ENCODE assay signal across 21 cellular contexts in genomic region chr14:103517172-103517566, GRCh38. TPM values are rescaled to one million over a fixed set of nuclear protein-coding genes. Genes with fewer than 3 reads are reported as not detected.
DNase-seq lines count a peak whose midpoint lies in the region; ATAC-seq and TF ChIP-seq lines count a peak whose summit lies in the region.
"Had no signal": no experiment of that assay in that cellular context is flagged by ENCODE, and none has a peak within 500 bp of the region (broad histone marks: within the 10 kb centered on the region; RNA-seq: fewer than 3 reads in every experiment).

No MANE protein-coding gene starts in this region.

- H3K4me3 ChIP-seq in esophagus muscularis mucosa (no peak overlapping the region), neuronal stem cell (ENCODE audit: low read length in 2 of 2) (no peak overlapping the region), aorta (ENCODE audit: low read length in 2 of 2) (no peak overlapping the region)
- H3K4me3 ChIP-seq: gastrocnemius medialis had no signal

- peak overlapping the region; percentile 98 for H2AK5ac ChIP-seq in neuronal stem cell (ENCODE audit: low read depth, low read length)

- no peak overlapping the region for H4K91ac ChIP-seq in neuronal stem cell (ENCODE audit: low read depth, low read length, poor library complexity)

- intact Hi-C loops in natural killer cell (cut with micrococcal nuclease) = no loop called here
- intact Hi-C loops in esophagus muscularis mucosa (cut with DNase I) = no loop called here
- intact Hi-C loops in aorta (cut with DNase I) = no loop called here

- peaks cover 0 to 8% (median 4%) of the 10 kb centered on the region in 4 donors for H3K27me3 ChIP-seq in esophagus muscularis mucosa
- no peaks in the 10 kb centered on the region for H3K27me3 ChIP-seq in neuronal stem cell (ENCODE audit: control insufficient read depth in 3 of 3, insufficient read depth in 3 of 3, low read depth in 1 of 3, low read length in 3 of 3)
- no peaks in the 10 kb centered on the region for H3K27me3 ChIP-seq in aorta (ENCODE audit: control insufficient read depth in 1 of 2, insufficient read depth in 2 of 2, low read length in 1 of 2)

- H2BK12ac ChIP-seq in neuronal stem cell (ENCODE audit: low read length) = peak overlapping the region; percentile 16

- peaks cover 0 to 2% of the 10 kb centered on the region in 2 donors for H3K27me3 Mint-ChIP-seq in natural killer cell treated with Interleukin-12 subunit alpha and Interleukin-12 subunit beta and Interleukin-15 and Interleukin-18, amount 100 ng/mL, for 72 hours
- peaks cover 0 to 6% of the 10 kb centered on the region in 2 donors for H3K27me3 Mint-ChIP-seq in natural killer cell (ENCODE audit: low read depth in 2 of 2)

- TF ChIP-seq CTCF in natural killer cell (IDR thresholded peaks at IDR 0.05) = no peak
- no peak for TF ChIP-seq CTCF in esophagus muscularis mucosa (IDR thresholded peaks at IDR 0.05)

- H3K4me1 ChIP-seq in esophagus muscularis mucosa (peaks cover 52 to 69% (median 67%) of the 10 kb centered on the region in 4 donors), neuronal stem cell (ENCODE audit: control insufficient read depth in 2 of 2, insufficient read depth in 1 of 2, low read depth in 1 of 2, low read length in 2 of 2) (peaks cover 18 to 43% of the 10 kb centered on the region in 2 donors), aorta (ENCODE audit: control insufficient read depth in 1 of 2, insufficient read depth in 2 of 2, low read length in 2 of 2) (no peaks in the 10 kb centered on the region)

- H3K27ac ChIP-seq in esophagus muscularis mucosa (replicated peaks in 1 of 4) = peak overlapping the region; percentile 96 to 98 (median 97)
- H3K27ac ChIP-seq in neuronal stem cell (replicated peaks; ENCODE audit: low read length) = no peak overlapping the region
- H3K27ac ChIP-seq in aorta (ENCODE audit: low read depth in 1 of 2, low read length in 2 of 2) = no peak overlapping the region
- H3K27ac ChIP-seq: brain microvascular endothelial cell, gastrocnemius medialis had no signal

- peaks cover 12% of the 10 kb centered on the region for H3K79me1 ChIP-seq in neuronal stem cell (ENCODE audit: low read depth, low read length)

- H3K4me1 Mint-ChIP-seq in natural killer cell treated with Interleukin-12 subunit alpha and Interleukin-12 subunit beta and Interleukin-15 and Interleukin-18, amount 100 ng/mL, for 72 hours (ENCODE audit: low read depth in 2 of 2) = peaks cover 0 to 6% of the 10 kb centered on the region in 2 donors
- peaks cover 0 to 14% of the 10 kb centered on the region in 2 donors for H3K4me1 Mint-ChIP-seq in natural killer cell

- H3K4me3 Mint-ChIP-seq in natural killer cell treated with Interleukin-12 subunit alpha and Interleukin-12 subunit beta and Interleukin-15 and Interleukin-18, amount 100 ng/mL, for 72 hours = no peak overlapping the region
- H3K4me3 Mint-ChIP-seq in natural killer cell = no peak overlapping the region
- H3K4me3 Mint-ChIP-seq: activated naive CD4-positive, alpha-beta T cell treated with anti-CD3 and anti-CD28 coated beads, Interleukin-2, amount 50 U/mL, for 24 hours; CD8-positive, alpha-beta T cell; stimulated activated naive B cell treated with anti-CD40 and anti-IgM and Interleukin-4, amounts not matched to agents 10 μg/mL and 1 μg/mL and 100 μg/mL, for 72 hours had no signal

- no peak for TF ChIP-seq POLR2A in esophagus muscularis mucosa (IDR thresholded peaks at IDR 0.05; ENCODE audit: low read depth)

- H3K9ac ChIP-seq in neuronal stem cell (ENCODE audit: low read depth, low read length, poor library complexity) = no peak overlapping the region

- H3K9me3 ChIP-seq in esophagus muscularis mucosa (no peaks in the 10 kb centered on the region), neuronal stem cell (replicated peaks in 1 of 2; ENCODE audit: control insufficient read depth in 2 of 2, insufficient read depth in 1 of 2, low read depth in 1 of 2, low read length in 2 of 2) (no peaks in the 10 kb centered on the region), aorta (ENCODE audit: control insufficient read depth, low read length) (no peaks in the 10 kb centered on the region)
- H3K9me3 ChIP-seq: gastrocnemius medialis had no signal

- H3K4me2 ChIP-seq in neuronal stem cell (ENCODE audit: insufficient read depth, low read length, poor library complexity, severe bottlenecking) = no peak overlapping the region

- peak overlapping the region; percentile 59 for H2BK15ac ChIP-seq in neuronal stem cell (ENCODE audit: low read length)

- no peak for TF ChIP-seq EP300 in esophagus muscularis mucosa (IDR thresholded peaks at IDR 0.05)

- H2AFZ ChIP-seq in neuronal stem cell (ENCODE audit: low read length) = no peak overlapping the region

- H2BK5ac ChIP-seq in neuronal stem cell (ENCODE audit: low read length) = no peak overlapping the region

- peak overlapping the region; percentile 44 for H3K14ac ChIP-seq in neuronal stem cell (ENCODE audit: low read length)

- no peak overlapping the region for H3K27ac Mint-ChIP-seq in natural killer cell treated with Interleukin-12 subunit alpha and Interleukin-12 subunit beta and Interleukin-15 and Interleukin-18, amount 100 ng/mL, for 72 hours
- H3K27ac Mint-ChIP-seq in natural killer cell = no peak overlapping the region
- H3K27ac Mint-ChIP-seq: CD8-positive, alpha-beta T cell; stimulated activated naive B cell treated with anti-CD40 and anti-IgM and Interleukin-4, amounts not matched to agents 10 μg/mL and 1 μg/mL and 100 μg/mL, for 72 hours had no signal

- H3K18ac ChIP-seq in neuronal stem cell (ENCODE audit: low read length) = no peak overlapping the region

- H3K9me3 Mint-ChIP-seq in natural killer cell treated with Interleukin-12 subunit alpha and Interleukin-12 subunit beta and Interleukin-15 and Interleukin-18, amount 100 ng/mL, for 72 hours = no peaks in the 10 kb centered on the region
- H3K9me3 Mint-ChIP-seq in natural killer cell = no peaks in the 10 kb centered on the region
- H3K9me3 Mint-ChIP-seq: activated naive CD4-positive, alpha-beta T cell treated with anti-CD3 and anti-CD28 coated beads, Interleukin-2, amount 50 U/mL, for 24 hours; CD8-positive, alpha-beta T cell; naive B cell; stimulated activated naive B cell treated with anti-CD40 and anti-IgM and Interleukin-4, amounts not matched to agents 10 μg/mL and 1 μg/mL and 100 μg/mL, for 72 hours had no signal

- peak; percentile 54 for DNase-seq in natural killer cell treated with Interleukin-12 subunit alpha and Interleukin-12 subunit beta and Interleukin-15 and Interleukin-18, amount 100 ng/mL, for 72 hours (ENCODE audit: low spot score)
- DNase-seq in natural killer cell = no peak
- no peak for DNase-seq in esophagus muscularis mucosa (ENCODE audit: extremely low spot score)
- no peak for DNase-seq in neuronal stem cell (ENCODE audit: low spot score)
- DNase-seq in aorta = peak; percentile 38 to 75
- DNase-seq in iPS-NIHi7 (ENCODE audit: extremely low spot score) = no peak
- DNase-seq: activated CD4-positive, alpha-beta T cell treated with anti-CD3 and anti-CD28 coated beads, Interleukin-2, amount 50 U/mL, for 48 hours; activated T-cell treated with anti-CD3 and anti-CD28 coated beads, Interleukin-2, amount 50 U/mL, for 1 hour; brain microvascular endothelial cell; CD8-positive, alpha-beta T cell; dermis blood vessel endothelial cell; DMS79; gastrocnemius medialis; naive B cell; NCI-H146; RPMI8226; stimulated activated CD4-positive, alpha-beta T cell treated with anti-CD3 and anti-CD28 coated beads, Interleukin-15, amount 100 ng/mL, for 24 hours; stimulated activated naive B cell treated with anti-CD40 and anti-IgM and Interleukin-4, amounts not matched to agents 10 μg/mL and 1 μg/mL and 100 μg/mL, for 72 hours had no signal

- WGBS in esophagus muscularis mucosa = 85% methylated on average over 10 of the region's 10 CpGs
- no CpG with 5 or more reads among the region's 10 CpGs for WGBS in neuronal stem cell (ENCODE audit: extremely low coverage in 2 of 2, insufficient read length in 2 of 2, insufficient replicate concordance in 1 of 2), 2 donors
- 80 to 84% methylated on average over 10 of the region's 10 CpGs for WGBS in aorta, 2 donors

- no peak for ATAC-seq in natural killer cell treated with Interleukin-12 subunit alpha and Interleukin-12 subunit beta and Interleukin-15 and Interleukin-18, amount 100 ng/mL, for 72 hours
- ATAC-seq in natural killer cell (no peak), aorta (ENCODE audit: low FRiP score) (no peak), HG03175 (IDR thresholded peaks at IDR 0.05; ENCODE audit: unreplicated experiment) (no peak), GM21529 (IDR thresholded peaks at IDR 0.05; ENCODE audit: unreplicated experiment) (no peak)
- ATAC-seq: CD8-positive, alpha-beta T cell; gastrocnemius medialis; stimulated activated naive B cell treated with anti-CD40 and anti-IgM and Interleukin-4, amounts not matched to agents 10 μg/mL and 1 μg/mL and 100 μg/mL, for 72 hours had no signal

- H2BK120ac ChIP-seq in neuronal stem cell (ENCODE audit: low read depth, low read length) = peak overlapping the region; percentile 26

- H3K23ac ChIP-seq in neuronal stem cell (ENCODE audit: low read depth, low read length, poor library complexity) = no peak overlapping the region

- peaks cover 3 to 20% (median 17%) of the 10 kb centered on the region in 4 donors for H3K36me3 ChIP-seq in esophagus muscularis mucosa
- H3K36me3 ChIP-seq in neuronal stem cell (replicated peaks in 1 of 2; ENCODE audit: control insufficient read depth in 2 of 2, insufficient read depth in 2 of 2, low read length in 2 of 2) = peaks cover 18 to 40% of the 10 kb centered on the region in 2 donors
- H3K36me3 ChIP-seq in aorta (ENCODE audit: control insufficient read depth in 1 of 2, insufficient read depth in 2 of 2, low read length in 1 of 2) = no peaks in the 10 kb centered on the region
- H3K36me3 ChIP-seq: gastrocnemius medialis had no signal

- H3K4ac ChIP-seq in neuronal stem cell (ENCODE audit: low read length) = no peak overlapping the region

- no peak overlapping the region for H4K8ac ChIP-seq in neuronal stem cell (ENCODE audit: low read depth, low read length)

- H3K36me3 Mint-ChIP-seq in natural killer cell treated with Interleukin-12 subunit alpha and Interleukin-12 subunit beta and Interleukin-15 and Interleukin-18, amount 100 ng/mL, for 72 hours = no peaks in the 10 kb centered on the region
- H3K36me3 Mint-ChIP-seq in natural killer cell = no peaks in the 10 kb centered on the region
- H3K36me3 Mint-ChIP-seq: activated naive CD4-positive, alpha-beta T cell treated with anti-CD3 and anti-CD28 coated beads, Interleukin-2, amount 50 U/mL, for 24 hours; naive B cell had no signal

RNA-seq across cellular contexts. Expression of gene CKB, which starts 5.5 kb away (rescaled TPM):
- total RNA-seq in natural killer cell treated with Interleukin-12 subunit alpha and Interleukin-12 subunit beta and Interleukin-15 and Interleukin-18, amount 100 ng/mL, for 72 hours = 1 to 10 TPM; 3.0 to 4.6 TPM
- total RNA-seq in natural killer cell (10 to 100 TPM in 1 of 3 donors, 1 to 10 TPM in 2; 4.0 to 37.4 (median 9.0) TPM), esophagus muscularis mucosa (1,000 to 10,000 TPM in 3 of 4 donors, 100 to 1,000 TPM in 1; 917 to 1,843 (median 1,284) TPM), aorta (100 to 1,000 TPM in 1 of 2 donors, 10 to 100 TPM in 1; 78.1 to 109 TPM)
- polyA plus RNA-seq in neuronal stem cell (2013, experiment 1 of 2) = 418 TPM
- 412 TPM for polyA plus RNA-seq in neuronal stem cell (2013, experiment 2 of 2)
- 10 to 100 TPM; 46.6 to 91.3 TPM for polyA plus RNA-seq in aorta

RNA-seq across cellular contexts. Expression of gene TRMT61A, which starts 11.8 kb away (rescaled TPM):
- total RNA-seq in natural killer cell treated with Interleukin-12 subunit alpha and Interleukin-12 subunit beta and Interleukin-15 and Interleukin-18, amount 100 ng/mL, for 72 hours = 10 to 100 TPM; 13.2 to 29.7 TPM
- total RNA-seq in natural killer cell = 1 to 10 TPM; 8.1 to 9.4 (median 9.1) TPM
- 10 to 100 TPM; 28.7 to 50.0 (median 35.2) TPM for total RNA-seq in esophagus muscularis mucosa
- 2.1 TPM for polyA plus RNA-seq in neuronal stem cell (2013, experiment 1 of 2)
- 2.2 TPM for polyA plus RNA-seq in neuronal stem cell (2013, experiment 2 of 2)
- 10 to 100 TPM; 11.4 to 11.8 TPM for total RNA-seq in aorta
- polyA plus RNA-seq in aorta = 10 to 100 TPM in 1 of 2 donors, 1 to 10 TPM in 1; 6.4 to 12.4 TPM

RNA-seq across cellular contexts. Expression of gene BAG5, which starts 45.3 kb away (rescaled TPM):
- 10 to 100 TPM; 27.4 to 29.6 TPM for total RNA-seq in natural killer cell treated with Interleukin-12 subunit alpha and Interleukin-12 subunit beta and Interleukin-15 and Interleukin-18, amount 100 ng/mL, for 72 hours
- total RNA-seq in natural killer cell (10 to 100 TPM; 36.1 to 48.0 (median 47.0) TPM), esophagus muscularis mucosa (10 to 100 TPM; 27.4 to 34.7 (median 28.3) TPM), aorta (10 to 100 TPM; 30.4 to 30.8 TPM)
- 11.7 TPM for polyA plus RNA-seq in neuronal stem cell (2013, experiment 1 of 2)
- polyA plus RNA-seq in neuronal stem cell (2013, experiment 2 of 2) = 11.8 TPM
- polyA plus RNA-seq in aorta = 10 to 100 TPM in 1 of 2 donors, 1 to 10 TPM in 1; 9.2 to 14.9 TPM

RNA-seq across cellular contexts. Expression of gene COA8, which starts 45.6 kb away (rescaled TPM):
- total RNA-seq in natural killer cell treated with Interleukin-12 subunit alpha and Interleukin-12 subunit beta and Interleukin-15 and Interleukin-18, amount 100 ng/mL, for 72 hours = 10 to 100 TPM; 35.8 to 38.3 TPM
- total RNA-seq in natural killer cell (10 to 100 TPM; 22.2 to 32.0 (median 24.9) TPM), esophagus muscularis mucosa (10 to 100 TPM; 26.8 to 46.1 (median 37.6) TPM), aorta (10 to 100 TPM; 27.6 to 33.3 TPM)
- 45.8 TPM for polyA plus RNA-seq in neuronal stem cell (2013, experiment 1 of 2)
- 47.5 TPM for polyA plus RNA-seq in neuronal stem cell (2013, experiment 2 of 2)
- 10 to 100 TPM; 44.2 to 71.7 TPM for polyA plus RNA-seq in aorta

Comparison
In these comparisons a context has a peak if more than half of its experiments do, and no peak if none do; other contexts are left out.
1. DNase-seq: peak in natural killer cell treated with Interleukin-12 subunit alpha and Interleukin-12 subunit beta and Interleukin-15 and Interleukin-18, amount 100 ng/mL, for 72 hours (single experiment) and aorta (2 of 2); none in natural killer cell (single experiment), esophagus muscularis mucosa (single experiment), neuronal stem cell (single experiment) and iPS-NIHi7 (single experiment).
2. H3K27ac ChIP-seq: peak in esophagus muscularis mucosa (4 of 4); none in neuronal stem cell (single experiment) and aorta (0 of 2).
3. RNA of gene CKB, which starts 5.5 kb away (total RNA-seq): 917 to 1,843 TPM in esophagus muscularis mucosa; 78.1 to 109 TPM in aorta, 4.0 to 37.4 TPM in natural killer cell and 3.0 to 4.6 TPM in natural killer cell treated with Interleukin-12 subunit alpha and Interleukin-12 subunit beta and Interleukin-15 and Interleukin-18, amount 100 ng/mL, for 72 hours; every median in the first group is over 4 times any median in the second.